In the genomic region with DNA sequence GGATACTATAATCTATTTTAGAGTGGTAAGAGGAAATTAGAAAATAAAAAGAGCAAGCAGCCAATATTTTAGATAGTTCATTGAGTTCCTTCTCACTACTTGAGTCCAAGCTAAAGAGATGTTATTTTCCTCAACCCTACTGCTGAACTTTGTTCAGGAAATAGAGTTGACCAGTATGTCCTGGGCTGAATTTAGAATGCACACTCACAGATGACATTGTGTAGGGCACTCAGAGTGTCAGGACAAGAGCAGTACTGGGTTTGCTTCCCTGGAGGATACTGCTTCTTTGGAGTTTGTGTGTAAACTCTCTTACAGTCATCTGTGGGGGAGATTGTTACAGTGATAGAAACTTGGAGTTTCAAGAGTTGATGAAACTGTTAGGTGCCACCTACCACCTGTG, we compare ENCODE assay signal across 25 cellular contexts.
"Had no signal": no experiment of that assay in that cellular context is flagged by ENCODE, and none has a peak within 500 bp of the region (broad histone marks: within the 10 kb centered on the region; RNA-seq: fewer than 3 reads in every experiment).

No MANE protein-coding gene starts in this region.

- H3K4me3 ChIP-seq: stomach, suprapubic skin, testis, thoracic aorta, thyroid gland, tibial artery, tibial nerve, transverse colon, upper lobe of left lung, upper lobe of right lung, uterus, vagina had no signal

- H3K27ac ChIP-seq: stomach, suprapubic skin, testis, thoracic aorta, thyroid gland, tibial artery, transverse colon, upper lobe of left lung, upper lobe of right lung, uterus, vagina had no signal

- DNase-seq: stimulated activated CD4-positive, alpha-beta T cell treated with anti-CD3 and anti-CD28 coated beads, Interleukin-2, amount 100 ng/mL, for 48 hours; stimulated activated CD4-positive, alpha-beta T cell treated with anti-CD3 and anti-CD28 coated beads, Interleukin-4, amount 100 ng/mL, for 1 hour; stimulated activated CD4-positive, alpha-beta T cell treated with anti-CD3 and anti-CD28 coated beads, Interleukin-4, amount 100 ng/mL, for 24 hours; stimulated activated CD4-positive, alpha-beta T cell treated with anti-CD3 and anti-CD28 coated beads, Interleukin-4, amount 100 ng/mL, for 4 hours; stimulated activated CD8-positive, alpha-beta memory T cell treated with anti-CD3 and anti-CD28 coated beads, Interleukin-4, amount 100 ng/mL, for 48 hours; stimulated activated naive B cell treated with anti-CD40 and anti-IgM and Interleukin-4, amounts not matched to agents 10 μg/mL and 1 μg/mL and 100 μg/mL, for 72 hours; stimulated activated naive CD4-positive, alpha-beta T cell; stimulated activated naive CD4-positive, alpha-beta T cell treated with Interleukin-2 at 50 U/mL for 16 hours; stimulated activated naive CD8-positive, alpha-beta T cell treated with anti-CD3 and anti-CD28 coated beads, Interleukin-15, amount 100 ng/mL, for 72 hours; stimulated activated naive CD8-positive, alpha-beta T cell treated with anti-CD3 and anti-CD28 coated beads, Interleukin-15, Interleukin-2, amounts not matched to agents 100 U/mL and 50 U/mL, for 24 hours; stomach; substantia nigra; testis; thyroid gland; tibial artery; transverse colon; trophoblast cell; upper lobe of left lung; upper lobe of right lung; uterus had no signal

- H3K36me3 ChIP-seq: stomach, suprapubic skin, thoracic aorta, thyroid gland, tibial artery, tibial nerve, transverse colon, upper lobe of left lung, upper lobe of right lung, uterus, vagina had no signal

- H3K4me1 ChIP-seq: suprapubic skin, testis, thyroid gland, tibial artery, tibial nerve, transverse colon, upper lobe of left lung, upper lobe of right lung, uterus, vagina had no signal

- ATAC-seq: stimulated activated effector memory CD8-positive, alpha-beta T cell treated with anti-CD3 and anti-CD28 coated beads, Interleukin-12 subunit alpha, Interleukin-12 subunit beta, amount 100 ng/mL, for 72 hours; stimulated activated naive B cell treated with anti-CD40 and anti-IgM and Interleukin-4, amounts not matched to agents 10 μg/mL and 1 μg/mL and 100 μg/mL, for 72 hours; stimulated activated naive CD8-positive, alpha-beta T cell treated with anti-CD3 and anti-CD28 coated beads, Interleukin-15, amount 100 ng/mL, for 72 hours; stimulated activated naive CD8-positive, alpha-beta T cell treated with anti-CD3 and anti-CD28 coated beads, Interleukin-15, Interleukin-2, amounts not matched to agents 100 U/mL and 50 U/mL, for 24 hours; upper lobe of right lung had no signal

- H3K27me3 ChIP-seq: stomach, testis, thyroid gland, tibial artery, tibial nerve, transverse colon, upper lobe of left lung, upper lobe of right lung, uterus, vagina had no signal

- H3K9me3 ChIP-seq: suprapubic skin, testis, thoracic aorta, thyroid gland, tibial artery, tibial nerve, transverse colon, upper lobe of left lung, upper lobe of right lung, uterus, vagina had no signal
